8 cellular contexts compared by ENCODE assay signal in the genomic region with DNA sequence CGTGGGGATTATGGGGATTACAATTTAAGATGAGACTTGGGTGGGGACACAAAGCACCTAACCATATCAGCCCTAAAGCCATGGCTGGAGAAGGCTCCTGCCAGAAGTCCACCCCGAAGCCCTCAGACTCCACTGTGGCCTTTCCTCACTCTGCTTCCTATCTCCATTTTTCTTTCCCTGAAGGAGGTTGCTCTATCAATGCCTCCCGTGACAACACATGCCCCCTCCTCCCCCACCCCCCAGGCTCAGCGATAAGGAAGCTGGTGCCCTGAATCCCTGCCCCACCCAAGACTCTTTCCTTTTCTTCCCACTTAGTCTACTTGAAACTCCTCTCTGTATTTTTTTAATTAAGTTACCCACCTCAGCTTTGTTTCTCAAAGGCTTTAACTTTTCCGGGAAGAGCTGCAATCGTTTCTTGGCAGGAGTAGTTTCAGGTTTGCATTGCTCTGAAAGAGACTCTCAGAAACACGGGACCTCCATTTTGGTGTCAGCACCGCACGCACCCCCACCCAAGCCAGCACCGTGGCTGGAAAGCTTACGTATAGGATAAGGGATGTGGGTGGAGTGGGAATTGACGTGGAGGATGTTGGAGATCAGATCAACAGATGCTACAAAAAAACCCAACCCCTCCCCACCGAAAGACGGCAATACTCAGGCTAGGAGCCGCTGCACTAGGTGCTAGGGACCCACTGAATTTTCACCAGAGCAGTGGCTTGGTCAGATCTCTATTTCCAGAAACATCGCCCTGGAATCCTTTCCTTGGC. TPM values are rescaled to one million over a fixed set of nuclear protein-coding genes. Genes with fewer than 3 reads are reported as not detected.
DNase-seq lines count a peak whose midpoint lies in the region; ATAC-seq and TF ChIP-seq lines count a peak whose summit lies in the region.

No MANE protein-coding gene starts in this region.

- peaks cover 1% of the 10 kb centered on the region for H3K79me2 ChIP-seq in trophoblast cell (ENCODE audit: control insufficient read depth, insufficient read depth, low read length, poor library complexity)

- H2AFZ ChIP-seq in trophoblast cell (ENCODE audit: insufficient read depth, low read length, poor library complexity): peak overlapping the region; percentile 82

- H3K14ac ChIP-seq in trophoblast cell (ENCODE audit: low read length): no peak overlapping the region

- H3K36me3 ChIP-seq in GM06990 (ENCODE audit: control insufficient read depth, insufficient read depth, low read length) (no peaks in the 10 kb centered on the region), trophoblast cell (ENCODE audit: control insufficient read depth in 1 of 2, insufficient read depth in 2 of 2, low read length in 2 of 2) (no peaks in the 10 kb centered on the region)

- peaks cover 2% of the 10 kb centered on the region for H3K79me1 ChIP-seq in trophoblast cell (ENCODE audit: low read length)

- H3K9me3 ChIP-seq in trophoblast cell (ENCODE audit: insufficient read depth, low read depth, low read length): no peaks in the 10 kb centered on the region

- peak overlapping the region; percentile 99 for H3K4me3 Mint-ChIP-seq in activated T-helper 17 cell treated with anti-CD3 and anti-CD28 coated beads, Interleukin-2, amount 50 U/mL, for 72 hours

- no CpG with 5 or more reads among the region's 16 CpGs for WGBS in trophoblast cell (ENCODE audit: extremely low coverage, insufficient coverage, insufficient read length)

- TF ChIP-seq CTCF in GM06990 (IDR thresholded peaks at IDR 0.05; ENCODE audit: insufficient read depth, low read length, poor library complexity, severe bottlenecking): no peak
- TF ChIP-seq CTCF in GM13976 (IDR thresholded peaks at IDR 0.05; ENCODE audit: borderline replicate concordance, control extremely low read depth, extremely low read depth, insufficient read depth, missing control alignments): no peak

- no peak overlapping the region for H2BK120ac ChIP-seq in trophoblast cell (ENCODE audit: insufficient read depth, low read length, poor library complexity)

- DNase-seq in GM06990 (ENCODE audit: extremely low read depth, insufficient read length) (no peak), HS-27A (ENCODE audit: low read depth) (peak; percentile 19), head of caudate nucleus (peak in 25 of 42 donors; percentile 7 to 61 (median 26)), trophoblast cell (no peak), SIG-M5 (lab: John Stamatoyannopoulos, UW) (no peak), DMS79 treated with DMSO at 0.1 percent for 48 hours (lab: John Stamatoyannopoulos, UW) (no peak), GM13976 (ENCODE audit: low spot score) (no peak)

- H4K91ac ChIP-seq in trophoblast cell (ENCODE audit: low read depth, low read length): no peak overlapping the region

- H2BK5ac ChIP-seq in trophoblast cell (ENCODE audit: low read depth, low read length, poor library complexity): no peak overlapping the region

- peak overlapping the region; percentile 86 for H3K4me2 ChIP-seq in trophoblast cell (ENCODE audit: low read length)

- H3K4me1 Mint-ChIP-seq in activated T-helper 17 cell treated with anti-CD3 and anti-CD28 coated beads, Interleukin-2, amount 50 U/mL, for 72 hours: peaks cover 10% of the 10 kb centered on the region

- H3K27ac ChIP-seq in trophoblast cell (ENCODE audit: low read depth, low read length): no peak overlapping the region

- H3K4me3 ChIP-seq in GM06990 (replicated peaks; ENCODE audit: low read depth, low read length) (peak overlapping the region; percentile 74), trophoblast cell (ENCODE audit: low read depth, low read length) (peak overlapping the region; percentile 87)

- H3K9me3 Mint-ChIP-seq in activated T-helper 17 cell treated with anti-CD3 and anti-CD28 coated beads, Interleukin-2, amount 50 U/mL, for 72 hours: no peaks in the 10 kb centered on the region

- H3K36me3 Mint-ChIP-seq in activated T-helper 17 cell treated with anti-CD3 and anti-CD28 coated beads, Interleukin-2, amount 50 U/mL, for 72 hours (ENCODE audit: low read depth): peaks cover 13% of the 10 kb centered on the region

- H3K27me3 ChIP-seq in GM06990 (replicated peaks; ENCODE audit: control insufficient read depth, insufficient read depth, low read length) (no peaks in the 10 kb centered on the region; the same call in 1 of the 2 replicates), trophoblast cell (ENCODE audit: insufficient read depth, low read length) (peaks cover 14% of the 10 kb centered on the region)

- H4K12ac ChIP-seq in trophoblast cell (ENCODE audit: low read depth, low read length): no peak overlapping the region

- H3K23ac ChIP-seq in trophoblast cell (ENCODE audit: low read length): no peak overlapping the region

- H3K27ac Mint-ChIP-seq in activated T-helper 17 cell treated with anti-CD3 and anti-CD28 coated beads, Interleukin-2, amount 50 U/mL, for 72 hours: peak overlapping the region; percentile 94

- H4K8ac ChIP-seq in trophoblast cell (ENCODE audit: low read depth, low read length): no peak overlapping the region

- H3K9ac ChIP-seq in trophoblast cell (ENCODE audit: low read length): no peak overlapping the region

- peak; percentile 16 for ATAC-seq in activated T-helper 17 cell treated with anti-CD3 and anti-CD28 coated beads, Interleukin-2, amount 50 U/mL, for 72 hours (replicated peaks)

- H2AK5ac ChIP-seq in trophoblast cell (ENCODE audit: low read length): no peak overlapping the region

- H3K18ac ChIP-seq in trophoblast cell (ENCODE audit: low read length): no peak overlapping the region

- in situ Hi-C loops in GM13976 (cut with MboI; ENCODE audit: low sequenced_read_pairs, unreplicated experiment): loop anchor here (25.0 kb wide), 2 partner anchors 278 to 503 kb away; a partner anchor contains a TSS

- no peak overlapping the region for H2BK12ac ChIP-seq in trophoblast cell (ENCODE audit: low read length)

- peaks cover 5 to 10% of the 10 kb centered on the region in 2 experiments for H3K4me1 ChIP-seq in trophoblast cell (ENCODE audit: control insufficient read depth in 1 of 2, insufficient read depth in 2 of 2, low read length in 2 of 2)

- intact Hi-C loops in head of caudate nucleus (cut with DNase I): no loop called here

- H3K4ac ChIP-seq in trophoblast cell (ENCODE audit: low read depth, low read length): no peak overlapping the region

- peaks cover 8% of the 10 kb centered on the region for H3K27me3 Mint-ChIP-seq in activated T-helper 17 cell treated with anti-CD3 and anti-CD28 coated beads, Interleukin-2, amount 50 U/mL, for 72 hours

RNA-seq across cellular contexts. Expression of a gene that starts 15.2 kb away (rescaled TPM):
- total RNA-seq in activated T-helper 17 cell treated with anti-CD3 and anti-CD28 coated beads, Interleukin-2, amount 50 U/mL, for 72 hours: not detected
- polyA plus RNA-seq in trophoblast cell (2013): 0.14 and 0.27 TPM in 2 replicates

RNA-seq across cellular contexts. Expression of a gene that starts 55.9 kb away (rescaled TPM):
- total RNA-seq in activated T-helper 17 cell treated with anti-CD3 and anti-CD28 coated beads, Interleukin-2, amount 50 U/mL, for 72 hours: 10 to 100 TPM; 30.5 to 31.5 TPM
- polyA plus RNA-seq in trophoblast cell (2013): 9.4 and 9.7 TPM in 2 replicates

Comparison
In these comparisons a context has a peak if more than half of its experiments do, and no peak if none do; other contexts are left out.
1. DNase-seq: peak in HS-27A (single experiment) and head of caudate nucleus (25 of 42); none in GM06990 (single experiment), trophoblast cell (0 of 2), SIG-M5 (single experiment), DMS79 treated with DMSO at 0.1 percent for 48 hours (single experiment) and GM13976 (single experiment).